Comparison of ENCODE assay signal across 1 cellular context in genomic region chr17:83203073-83203471, GRCh38.
A peak's percentile ranks its signal among the peaks of the same experiment; 100 is the strongest.
TF ChIP-seq lines count a peak whose summit lies in the region.

No MANE protein-coding gene starts in this region.

TF ChIP-seq in HepG2, 621 proteins besides CTCF, POLR2A, EP300 and RAD21 (continued from another document and continues in another):
- TF ChIP-seq NR2F1 (CRISPR knock-in tag; IDR thresholded peaks at IDR 0.05), result peak in 1 of 2 experiments; percentile 40; a peak in 1 of 4 replicates
- no peak for TF ChIP-seq SP140L (CRISPR knock-in tag; IDR thresholded peaks at IDR 0.05; ENCODE audit: borderline replicate concordance)
- TF ChIP-seq HNF4A (CRISPR knock-in tag; IDR thresholded peaks at IDR 0.05), result peak; percentile 77
- 0 out of 2 replicates have a peak, but pooled peaks have one; percentile 39 for TF ChIP-seq POGK (CRISPR knock-in tag; conservative IDR thresholded peaks at IDR 0.05)
- no peak for TF ChIP-seq ZNF350 (CRISPR knock-in tag; IDR thresholded peaks at IDR 0.05; ENCODE audit: borderline replicate concordance, low read depth)
- no peak for TF ChIP-seq DZIP1 (CRISPR knock-in tag; IDR thresholded peaks at IDR 0.05)
- TF ChIP-seq TFE3 (CRISPR knock-in tag; IDR thresholded peaks at IDR 0.05), result peak; percentile 93
- TF ChIP-seq ZNF768 (CRISPR knock-in tag; IDR thresholded peaks at IDR 0.05), result no peak
- TF ChIP-seq ZNF710 (CRISPR knock-in tag; IDR thresholded peaks at IDR 0.05; ENCODE audit: borderline replicate concordance), result no peak
- no peak for TF ChIP-seq ZNF33A (CRISPR knock-in tag; IDR thresholded peaks at IDR 0.05; ENCODE audit: borderline replicate concordance)
- no peak for TF ChIP-seq PCBP2 (optimal IDR thresholded peaks at IDR 0.05; ENCODE audit: low read depth, low read length, poor library complexity, severe bottlenecking)
- TF ChIP-seq ZNF678 (CRISPR knock-in tag; IDR thresholded peaks at IDR 0.05), result no peak
- TF ChIP-seq FUBP1 (CRISPR knock-in tag; IDR thresholded peaks at IDR 0.05; ENCODE audit: borderline replicate concordance), result no peak
- peak; percentile 89 for TF ChIP-seq FOSL2 (CRISPR knock-in tag; IDR thresholded peaks at IDR 0.05)
- no peak for TF ChIP-seq SOX6 (IDR thresholded peaks at IDR 0.05)
- peak; percentile 45; the same call in 1 of the 2 replicates for TF ChIP-seq SOX6 (CRISPR knock-in tag; IDR thresholded peaks at IDR 0.05)
- TF ChIP-seq ZSCAN12 (CRISPR knock-in tag; IDR thresholded peaks at IDR 0.05), result no peak
- TF ChIP-seq JDP2 (CRISPR knock-in tag; IDR thresholded peaks at IDR 0.05; ENCODE audit: borderline replicate concordance), result no peak
- 0 out of 4 replicates have a peak, but pooled peaks of 1 of the 2 experiments have one; percentile 51 for TF ChIP-seq KLF16 (CRISPR knock-in tag; IDR thresholded peaks at IDR 0.05)
- no peak for TF ChIP-seq HMGXB3 (CRISPR knock-in tag; IDR thresholded peaks at IDR 0.05; ENCODE audit: borderline replicate concordance)
- TF ChIP-seq NCOA1 (CRISPR knock-in tag; IDR thresholded peaks at IDR 0.05), result no peak
- TF ChIP-seq PHF21A (CRISPR knock-in tag; IDR thresholded peaks at IDR 0.05), result no peak
- peak; percentile 15; the same call in 1 of the 2 replicates for TF ChIP-seq PATZ1 (CRISPR knock-in tag; IDR thresholded peaks at IDR 0.05)
- TF ChIP-seq HNF4G (IDR thresholded peaks at IDR 0.05; ENCODE audit: borderline replicate concordance, low read depth, low read length), result peak; percentile 49; the same call in 1 of the 2 replicates
- TF ChIP-seq HNF4G (CRISPR knock-in tag; IDR thresholded peaks at IDR 0.05; ENCODE audit: borderline replicate concordance, low read depth), result no peak
- no peak for TF ChIP-seq CSRNP2 (CRISPR knock-in tag; conservative IDR thresholded peaks at IDR 0.05; ENCODE audit: low read depth)
- no peak for TF ChIP-seq SP2 (CRISPR knock-in tag; IDR thresholded peaks at IDR 0.05)
- no peak for TF ChIP-seq ZSCAN30 (CRISPR knock-in tag; IDR thresholded peaks at IDR 0.05)
- no peak for TF ChIP-seq DDIT3 (CRISPR knock-in tag; IDR thresholded peaks at IDR 0.05)
- peak; percentile 32; the same call in 1 of the 2 replicates for TF ChIP-seq THAP11 (CRISPR knock-in tag; IDR thresholded peaks at IDR 0.05)
- TF ChIP-seq ZNF441 (CRISPR knock-in tag; IDR thresholded peaks at IDR 0.05; ENCODE audit: borderline replicate concordance), result 0 out of 2 replicates have a peak, but pooled peaks have one; percentile 37
- TF ChIP-seq JUNB (CRISPR knock-in tag; IDR thresholded peaks at IDR 0.05; ENCODE audit: borderline replicate concordance), result no peak
- TF ChIP-seq GABPB1 (CRISPR knock-in tag; IDR thresholded peaks at IDR 0.05), result peak; percentile 42; the same call in 1 of the 2 replicates
- no peak for TF ChIP-seq XRCC5 (optimal IDR thresholded peaks at IDR 0.05; ENCODE audit: low read length)
- TF ChIP-seq PITX1 (CRISPR knock-in tag; IDR thresholded peaks at IDR 0.05), result 0 out of 2 replicates have a peak, but pooled peaks have one; percentile 27
- TF ChIP-seq SNRNP70 (IDR thresholded peaks at IDR 0.05; ENCODE audit: low read depth, low read length), result no peak
- TF ChIP-seq NCOR1 (IDR thresholded peaks at IDR 0.05; ENCODE audit: borderline replicate concordance, low read length), result peak; percentile 54; the same call in 1 of the 2 replicates
- TF ChIP-seq HINFP (CRISPR knock-in tag; IDR thresholded peaks at IDR 0.05; ENCODE audit: low read depth), result no peak
- TF ChIP-seq CEBPB (IDR thresholded peaks at IDR 0.05; ENCODE audit: borderline replicate concordance, low read depth, low read length), result peak; percentile 89
- peak; percentile 30; the same call in 1 of the 2 replicates for TF ChIP-seq MAX (IDR thresholded peaks at IDR 0.05)
